In genomic region chr5:176402684-176403083, GRCh38 we compare ENCODE assay signal across 14 cellular contexts. TPM values are rescaled to one million over a fixed set of nuclear protein-coding genes. Genes with fewer than 3 reads are reported as not detected.
A peak's percentile ranks its signal among the peaks of the same experiment; 100 is the strongest.
DNase-seq lines count a peak whose midpoint lies in the region; ATAC-seq and TF ChIP-seq lines count a peak whose summit lies in the region.
"Had no signal": no experiment of that assay in that cellular context is flagged by ENCODE, and none has a peak within 500 bp of the region (broad histone marks: within the 10 kb centered on the region; RNA-seq: fewer than 3 reads in every experiment).

No MANE protein-coding gene starts in this region.

- no peak overlapping the region for H3K27ac ChIP-seq in brain microvascular endothelial cell
- H3K27ac ChIP-seq: upper lobe of left lung had no signal

- peaks cover 14% of the 10 kb centered on the region for H3K36me3 Mint-ChIP-seq in mesothelial cell of epicardium
- H3K36me3 Mint-ChIP-seq: IgD-negative memory B cell had no signal

- H3K4me3 ChIP-seq in brain microvascular endothelial cell (ENCODE audit: low read depth, low read length) = no peak overlapping the region
- H3K4me3 ChIP-seq: upper lobe of left lung had no signal

- TF ChIP-seq CTCF in mesothelial cell of epicardium (IDR thresholded peaks at IDR 0.05; ENCODE audit: unreplicated experiment) (no peak), brain microvascular endothelial cell (IDR thresholded peaks at IDR 0.05; ENCODE audit: low read depth, low read length, missing control alignments) (no peak)

- H3K4me3 Mint-ChIP-seq in mesothelial cell of epicardium = no peak overlapping the region
- H3K4me3 Mint-ChIP-seq: activated T-cell treated with anti-CD3 and anti-CD28 coated beads, Interleukin-2, amount 50 U/mL, for 4 hours; IgD-negative memory B cell had no signal

- H3K27ac Mint-ChIP-seq in mesothelial cell of epicardium = peak overlapping the region; percentile 39
- H3K27ac Mint-ChIP-seq: IgD-negative memory B cell had no signal

- no peaks in the 10 kb centered on the region for H3K27me3 Mint-ChIP-seq in mesothelial cell of epicardium (ENCODE audit: low read depth)
- H3K27me3 Mint-ChIP-seq: IgD-negative memory B cell had no signal

- peaks cover 7% of the 10 kb centered on the region for H3K4me1 Mint-ChIP-seq in mesothelial cell of epicardium

- peaks cover 14% of the 10 kb centered on the region for H3K36me3 ChIP-seq in brain microvascular endothelial cell (replicated peaks)

- intact Hi-C loops in Right ventricle myocardium inferior (cut with DNase I) = no loop called here
- intact Hi-C loops in cardiac septum (cut with DNase I) = no loop called here

- no peaks in the 10 kb centered on the region for H3K27me3 ChIP-seq in brain microvascular endothelial cell (replicated peaks)
- H3K27me3 ChIP-seq: upper lobe of left lung had no signal

- no peaks in the 10 kb centered on the region for H3K9me3 Mint-ChIP-seq in mesothelial cell of epicardium
- H3K9me3 Mint-ChIP-seq: activated T-cell treated with anti-CD3 and anti-CD28 coated beads, Interleukin-2, amount 50 U/mL, for 4 hours; IgD-negative memory B cell had no signal

- in situ Hi-C loops in brain microvascular endothelial cell (cut with HindIII; ENCODE audit: low pct_ligation_motif_present, low sequenced_read_pairs) = no loop called here

- ATAC-seq in Right ventricle myocardium inferior (peak; percentile 58), GM19455 (IDR thresholded peaks at IDR 0.05; ENCODE audit: unreplicated experiment) (no peak)
- ATAC-seq: activated T-cell treated with anti-CD3 and anti-CD28 coated beads, Interleukin-2, amount 50 U/mL, for 4 hours had no signal

- no peak for DNase-seq in Right ventricle myocardium inferior (ENCODE audit: missing footprints)
- no peak for DNase-seq in cardiac septum (ENCODE audit: low spot score)
- DNase-seq in mesothelial cell of epicardium (ENCODE audit: low spot score in 2 of 2, unreplicated experiment in 2 of 2) = no peak
- DNase-seq in GDM1 (lab: John Stamatoyannopoulos, UW) = no peak
- no peak for DNase-seq in brain microvascular endothelial cell
- DNase-seq: activated CD4-positive, alpha-beta T cell treated with anti-CD3 and anti-CD28 coated beads for 1 hour; activated T-cell treated with anti-CD3 and anti-CD28 coated beads, Interleukin-2, amount 50 U/mL, for 4 hours; glutamatergic neuron; NCI-H345; OCI-M1; stimulated activated CD4-positive, alpha-beta T cell treated with anti-CD3 and anti-CD28 coated beads, Interleukin-12 subunit alpha, Interleukin-12 subunit beta, amount 100 ng/mL, for 4 hours; upper lobe of left lung had no signal

RNA-seq across cellular contexts. Expression of gene CLTB, which starts 13.7 kb away (rescaled TPM):
- total RNA-seq in Right ventricle myocardium inferior (217 TPM), cardiac septum (252 TPM), mesothelial cell of epicardium (43.3 to 46.8 TPM (median 44.1 TPM) in 3 replicates)

RNA-seq across cellular contexts. Expression of gene HIGD2A, which starts 14.1 kb away (rescaled TPM):
- total RNA-seq in Right ventricle myocardium inferior (218 TPM), cardiac septum (266 TPM), mesothelial cell of epicardium (81.4 to 82.5 TPM (median 81.9 TPM) in 3 replicates)

RNA-seq across cellular contexts. Expression of gene NOP16, which starts 14.3 kb away (rescaled TPM):
- total RNA-seq in Right ventricle myocardium inferior = 22.6 TPM
- total RNA-seq in cardiac septum = 22.5 TPM
- 23.4 to 27.7 TPM (median 26.2 TPM) in 3 replicates for total RNA-seq in mesothelial cell of epicardium

RNA-seq across cellular contexts. Expression of gene ARL10, which starts 37.4 kb away (rescaled TPM):
- total RNA-seq in Right ventricle myocardium inferior = 5.4 TPM
- total RNA-seq in cardiac septum = 11.4 TPM
- 39.4 to 46.0 TPM (median 42.8 TPM) in 3 replicates for total RNA-seq in mesothelial cell of epicardium

RNA-seq across cellular contexts. Expression of gene KIAA1191, which starts 41.1 kb away (rescaled TPM):
- total RNA-seq in Right ventricle myocardium inferior = 76.0 TPM
- total RNA-seq in cardiac septum = 104 TPM
- total RNA-seq in mesothelial cell of epicardium = 91.3 to 94.5 TPM (median 91.8 TPM) in 3 replicates
